Comparison of ENCODE assay signal across 8 cellular contexts in genomic region chr3:13451301-13451673, GRCh38. TPM values are rescaled to one million over a fixed set of nuclear protein-coding genes. Genes with fewer than 3 reads are reported as not detected.
A peak's percentile ranks its signal among the peaks of the same experiment; 100 is the strongest.
DNase-seq lines count a peak whose midpoint lies in the region; ATAC-seq and TF ChIP-seq lines count a peak whose summit lies in the region.
"Had no signal": no experiment of that assay in that cellular context is flagged by ENCODE, and none has a peak within 500 bp of the region (broad histone marks: within the 10 kb centered on the region; RNA-seq: fewer than 3 reads in every experiment).

No MANE protein-coding gene starts in this region.

- peak overlapping the region; percentile 63 to 69 for H3K4me3 ChIP-seq in neutrophil (ENCODE audit: low read depth in 1 of 2, low read length in 1 of 2)

- H3K4me1 ChIP-seq in neutrophil (ENCODE audit: control insufficient read depth in 1 of 2, insufficient read depth in 1 of 2, low read depth in 1 of 2, low read length in 1 of 2), result peaks cover 13 to 17% of the 10 kb centered on the region in 2 experiments

- ATAC-seq in GM19397 (IDR thresholded peaks at IDR 0.05; ENCODE audit: unreplicated experiment) (peak; percentile 6), HG03432 (IDR thresholded peaks at IDR 0.05; ENCODE audit: unreplicated experiment) (peak; percentile 3), esophagus mucosa (peak; percentile 54), HG02970 (IDR thresholded peaks at IDR 0.05; ENCODE audit: low FRiP score, unreplicated experiment) (no peak)

- no peak for TF ChIP-seq CTCF in neutrophil (IDR thresholded peaks at IDR 0.05)

- no peaks in the 10 kb centered on the region for H3K9me3 ChIP-seq in neutrophil
- H3K9me3 ChIP-seq: body of pancreas had no signal

- H3K36me3 ChIP-seq in neutrophil, result no peaks in the 10 kb centered on the region

- H3K27ac ChIP-seq in neutrophil, result peak overlapping the region; percentile 84

- H3K27me3 ChIP-seq in neutrophil, result no peaks in the 10 kb centered on the region
- H3K27me3 ChIP-seq: body of pancreas had no signal

- DNase-seq in activated CD4-positive, CD25-positive, alpha-beta regulatory T cell treated with anti-CD3 and anti-CD28 coated beads, Interleukin-2, amount 50 U/mL, for 72 hours, result peak; percentile 42
- no peak for DNase-seq in central memory CD4-positive, alpha-beta T cell

RNA-seq across cellular contexts. Expression of gene HDAC11, which starts 28.8 kb away (rescaled TPM):
- 15.9 TPM for total RNA-seq in esophagus mucosa

RNA-seq across cellular contexts. Expression of gene NUP210, which starts 31.2 kb away (rescaled TPM):
- 14.9 TPM for total RNA-seq in esophagus mucosa
